1 cellular context compared by ENCODE assay signal in genomic region chr2:61504949-61505348, GRCh38.
TF ChIP-seq lines count a peak whose summit lies in the region.

No MANE protein-coding gene starts in this region.

TF ChIP-seq in HepG2, 621 proteins besides CTCF, POLR2A, EP300 and RAD21 (continued from another document):
- TF ChIP-seq NCOR1 (IDR thresholded peaks at IDR 0.05; ENCODE audit: borderline replicate concordance, low read length) (no peak), ATF1 (CRISPR knock-in tag; IDR thresholded peaks at IDR 0.05) (no peak), SKI (IDR thresholded peaks at IDR 0.05; ENCODE audit: partially characterized antibody) (no peak), RBM22 (optimal IDR thresholded peaks at IDR 0.05; ENCODE audit: low read length) (peak; percentile 72), ATF6 (CRISPR knock-in tag; conservative IDR thresholded peaks at IDR 0.05) (no peak), SRSF4 (IDR thresholded peaks at IDR 0.05; ENCODE audit: low read depth, low read length, poor library complexity, severe bottlenecking) (no peak), NCOA5 (CRISPR knock-in tag; IDR thresholded peaks at IDR 0.05) (no peak), ZSCAN31 (CRISPR knock-in tag; IDR thresholded peaks at IDR 0.05; ENCODE audit: low read depth) (no peak), E2F2 (CRISPR knock-in tag; IDR thresholded peaks at IDR 0.05; ENCODE audit: borderline replicate concordance) (no peak), ZNF713 (CRISPR knock-in tag; IDR thresholded peaks at IDR 0.05) (no peak), ZFX (CRISPR knock-in tag; IDR thresholded peaks at IDR 0.05; ENCODE audit: low read depth) (0 out of 2 replicates have a peak, but pooled peaks have one; percentile 21), FOXK2 (IDR thresholded peaks at IDR 0.05) (no peak), DNMT1 (CRISPR knock-in tag; IDR thresholded peaks at IDR 0.05) (no peak), TIGD3 (CRISPR knock-in tag; IDR thresholded peaks at IDR 0.05; ENCODE audit: borderline replicate concordance) (no peak), PAXIP1 (CRISPR knock-in tag; conservative IDR thresholded peaks at IDR 0.05) (0 out of 2 replicates have a peak, but pooled peaks have one; percentile 23), ZNF709 (CRISPR knock-in tag; IDR thresholded peaks at IDR 0.05) (no peak), ZMYM4 (CRISPR knock-in tag; IDR thresholded peaks at IDR 0.05) (0 out of 2 replicates have a peak, but pooled peaks have one; percentile 12), PRDM10 (CRISPR knock-in tag; IDR thresholded peaks at IDR 0.05; ENCODE audit: low read depth) (no peak), CHD4 (IDR thresholded peaks at IDR 0.05; ENCODE audit: borderline replicate concordance, low read length) (no peak), MEIS1 (CRISPR knock-in tag; IDR thresholded peaks at IDR 0.05; ENCODE audit: borderline replicate concordance) (no peak), ZNF720 (CRISPR knock-in tag; IDR thresholded peaks at IDR 0.05) (no peak), ZNF598 (CRISPR knock-in tag; IDR thresholded peaks at IDR 0.05; ENCODE audit: borderline replicate concordance) (no peak), STAG1 (CRISPR knock-in tag; IDR thresholded peaks at IDR 0.05) (peak; percentile 5; the same call in 1 of the 2 replicates), ZBTB7B (CRISPR knock-in tag; IDR thresholded peaks at IDR 0.05) (no peak), PRPF4 (IDR thresholded peaks at IDR 0.05; ENCODE audit: low read depth, low read length, poor library complexity, severe bottlenecking) (no peak), ZNF776 (CRISPR knock-in tag; IDR thresholded peaks at IDR 0.05) (no peak), HOXA3 (CRISPR knock-in tag; IDR thresholded peaks at IDR 0.05) (no peak), GPN1 (CRISPR knock-in tag; IDR thresholded peaks at IDR 0.05; ENCODE audit: borderline replicate concordance) (no peak), ZMAT5 (CRISPR knock-in tag; IDR thresholded peaks at IDR 0.05; ENCODE audit: borderline replicate concordance, low read depth) (no peak), STAT5B (CRISPR knock-in tag; IDR thresholded peaks at IDR 0.05) (no peak), ADNP (CRISPR knock-in tag; IDR thresholded peaks at IDR 0.05) (peak; percentile 49; the same call in 1 of the 2 replicates), ZNF512B (CRISPR knock-in tag; IDR thresholded peaks at IDR 0.05; ENCODE audit: borderline replicate concordance) (no peak), ZNF574 (CRISPR knock-in tag; IDR thresholded peaks at IDR 0.05) (no peak), DDIT3 (CRISPR knock-in tag; IDR thresholded peaks at IDR 0.05) (no peak), CHD2 (IDR thresholded peaks at IDR 0.05; ENCODE audit: low read depth, low read length) (no peak)
